15 cellular contexts compared by ENCODE assay signal in genomic region chr15:40075298-40076044, GRCh38. TPM values are rescaled to one million over a fixed set of nuclear protein-coding genes. Genes with fewer than 3 reads are reported as not detected.
DNase-seq lines count a peak whose midpoint lies in the region; FAIRE-seq and TF ChIP-seq lines count a peak whose summit lies in the region.
"Had no signal": no experiment of that assay in that cellular context is flagged by ENCODE, and none has a peak within 500 bp of the region (broad histone marks: within the 10 kb centered on the region; RNA-seq: fewer than 3 reads in every experiment).

No MANE protein-coding gene starts in this region.

- H3K79me2 ChIP-seq in neural progenitor cell (ENCODE audit: low read depth), result no peaks in the 10 kb centered on the region

- H3F3A ChIP-seq in neural progenitor cell (ENCODE audit: low read depth), result no peaks in the 10 kb centered on the region

- no peaks in the 10 kb centered on the region for H3K27me3 Mint-ChIP-seq in neural progenitor cell (ENCODE audit: insufficient read depth, low read depth)
- H3K27me3 Mint-ChIP-seq: B cell, progenitor cell of endocrine pancreas had no signal

- no peaks in the 10 kb centered on the region for H3K9me3 ChIP-seq in neural progenitor cell (ENCODE audit: low read depth)
- H3K9me3 ChIP-seq: tibial artery had no signal

- H3K4me1 ChIP-seq in neural progenitor cell, result no peaks in the 10 kb centered on the region
- H3K4me1 ChIP-seq: tibial artery had no signal

- H4K20me1 ChIP-seq in neural progenitor cell (ENCODE audit: low read depth), result no peaks in the 10 kb centered on the region

- H3K4me3 Mint-ChIP-seq in neural progenitor cell, result no peak overlapping the region
- H3K4me3 Mint-ChIP-seq: activated CD8-positive, alpha-beta T cell treated with anti-CD3 and anti-CD28 coated beads, Interleukin-2, amount 10 ng/mL, durations not matched to agents 7 days and 5 days; B cell had no signal

- peaks cover 3% of the 10 kb centered on the region for H3K36me3 Mint-ChIP-seq in neural progenitor cell

- H3K27me3 ChIP-seq in neural progenitor cell, result peaks cover 34% of the 10 kb centered on the region
- H3K27me3 ChIP-seq: tibial artery had no signal

- TF ChIP-seq CTCF in NB4 (IDR thresholded peaks at IDR 0.05; ENCODE audit: low read depth, low read length) (no peak), neural progenitor cell (IDR thresholded peaks at IDR 0.05) (no peak), D721Med (IDR thresholded peaks at IDR 0.05; ENCODE audit: insufficient read depth, missing control alignments) (no peak)

- no peak overlapping the region for H3K9ac ChIP-seq in neural progenitor cell

- DNase-seq in CD1c-positive myeloid dendritic cell (ENCODE audit: extremely low spot score) (peak; percentile 32), NB4 (ENCODE audit: low read depth) (peak; percentile 46), dermis blood vessel endothelial cell (peak; percentile 53), neural progenitor cell (ENCODE audit: low spot score) (no peak), T-helper 9 cell (no peak), D721Med (ENCODE audit: insufficient read length, low spot score) (no peak), SKM-1 (lab: John Stamatoyannopoulos, UW; ENCODE audit: unreplicated experiment) (no peak)
- DNase-seq in effector CD4-positive, alpha-beta T cell, result no peak
- DNase-seq: activated CD8-positive, alpha-beta T cell treated with anti-CD3 and anti-CD28 coated beads, Interleukin-2, amount 10 ng/mL, durations not matched to agents 7 days and 5 days; effector CD8-positive, alpha-beta T cell; NCI-H1105; NCI-H446 treated with DMSO at 0.1 percent for 48 hours; tibial artery had no signal

- peak overlapping the region; percentile 84 for H3K27ac Mint-ChIP-seq in neural progenitor cell
- H3K27ac Mint-ChIP-seq: activated CD8-positive, alpha-beta T cell treated with anti-CD3 and anti-CD28 coated beads, Interleukin-2, amount 10 ng/mL, durations not matched to agents 7 days and 5 days; B cell; progenitor cell of endocrine pancreas had no signal

- H3K27ac ChIP-seq in neural progenitor cell, result no peak overlapping the region
- H3K27ac ChIP-seq: tibial artery had no signal

- FAIRE-seq in D721Med (lab: Jason Lieb, UNC), result no peak

- H2AFZ ChIP-seq in neural progenitor cell (replicated peaks), result no peak overlapping the region

- H3K4me1 Mint-ChIP-seq in neural progenitor cell, result peaks cover 23% of the 10 kb centered on the region

- no peak for TF ChIP-seq POLR2A in NB4 (IDR thresholded peaks at IDR 0.05; ENCODE audit: extremely low read depth, insufficient read length)

- H3K36me3 ChIP-seq in neural progenitor cell, result no peaks in the 10 kb centered on the region
- H3K36me3 ChIP-seq: tibial artery had no signal

- H3K4me2 ChIP-seq in neural progenitor cell, result no peak overlapping the region

- peaks cover 3% of the 10 kb centered on the region for H3K9me3 Mint-ChIP-seq in neural progenitor cell

- H3K4me3 ChIP-seq in NB4 (ENCODE audit: low read depth, low read length), result no peak overlapping the region
- no peak overlapping the region for H3K4me3 ChIP-seq in neural progenitor cell
- H3K4me3 ChIP-seq: tibial artery had no signal

RNA-seq across cellular contexts. Expression of gene BMF, which starts 33.2 kb away (rescaled TPM):
- 9.4 and 18.4 TPM in 2 replicates for total RNA-seq in dermis blood vessel endothelial cell
- total RNA-seq in neural progenitor cell (ENCODE audit: low replicate concordance), result 8.0 and 12.1 TPM in 2 replicates

RNA-seq across cellular contexts. Expression of gene SRP14, which starts 36.5 kb away (rescaled TPM):
- total RNA-seq in dermis blood vessel endothelial cell (236 and 391 TPM in 2 replicates), neural progenitor cell (ENCODE audit: low replicate concordance) (250 and 461 TPM in 2 replicates)

Comparison
In these comparisons a context has a peak if more than half of its experiments do, and no peak if none do; other contexts are left out.
1. DNase-seq: peak in CD1c-positive myeloid dendritic cell (single experiment), NB4 (single experiment) and dermis blood vessel endothelial cell (single experiment); none in neural progenitor cell (single experiment), T-helper 9 cell (single experiment), D721Med (single experiment), effector CD4-positive, alpha-beta T cell (single experiment) and SKM-1 (single experiment).